Comparison of ENCODE assay signal across 8 cellular contexts in genomic region chr1:235417101-235417697, GRCh38. TPM values are rescaled to one million over a fixed set of nuclear protein-coding genes. Genes with fewer than 3 reads are reported as not detected.
DNase-seq lines count a peak whose midpoint lies in the region; ATAC-seq, FAIRE-seq and TF ChIP-seq lines count a peak whose summit lies in the region.

No MANE protein-coding gene starts in this region.

- no peaks in the 10 kb centered on the region for H3K79me2 ChIP-seq in mammary epithelial cell (ENCODE audit: insufficient read depth, low read length)

- CTCF ChIA-PET in A549 (lab: Yijun Ruan, JAX) (interaction anchor here (0.6 to 3.7 kb wide), 57 partner anchors 8 to 921 kb away, joined by 3 to 42 read pairs (median 5); partner anchors contain the start of genes ARID4B, B3GALNT2, GGPS1 and TBCE), mammary epithelial cell (lab: Charles Lee; ENCODE audit: low non-redundant PET) (interaction anchor here (0.6 to 2.5 kb wide), 5 partner anchors 24 to 313 kb away, joined by 4 to 28 read pairs (median 5); no protein-coding TSS in a partner anchor)

- no TSS peak for BruUV-seq in mammary epithelial cell (replicated peaks; lab: Mats Ljungman, UMichigan)

- ATAC-seq in A549 (peak; percentile 75 to 78), HG02884 (IDR thresholded peaks at IDR 0.05; ENCODE audit: unreplicated experiment) (no peak)

- peak; percentile 87 to 96 for TF ChIP-seq RAD21 in A549 (conservative IDR thresholded peaks at IDR 0.05 in 1 of 2, IDR thresholded peaks at IDR 0.05 in 1 of 2)

- dilution Hi-C loops in mammary epithelial cell (cut with HindIII; ENCODE audit: low sequenced_read_pairs), result no loop called here

- no peaks in the 10 kb centered on the region for H4K20me1 ChIP-seq in mammary epithelial cell (ENCODE audit: insufficient read depth, low read length)

- no peak overlapping the region for H2AFZ ChIP-seq in mammary epithelial cell (ENCODE audit: low read depth, low read length)

- H3K9me3 ChIP-seq in A549 (no peaks in the 10 kb centered on the region), mammary epithelial cell (replicated peaks; ENCODE audit: insufficient read depth, low read length) (no peaks in the 10 kb centered on the region), kidney (ENCODE audit: control insufficient read depth in 1 of 2, low read length in 2 of 2) (no peaks in the 10 kb centered on the region)

- no peak for TF ChIP-seq POLR2A in A549 (IDR thresholded peaks at IDR 0.05; ENCODE audit: low read length)
- TF ChIP-seq POLR2A in GM12891 (IDR thresholded peaks at IDR 0.05; ENCODE audit: low read depth, low read length), result no peak

- intact Hi-C loops in mammary epithelial cell (cut with micrococcal nuclease), result loop anchor here (1.0 to 5.0 kb wide), 5 partner anchors 220 to 918 kb away; partner anchors contain the start of gene RBM34
- intact Hi-C loops in kidney (cut with DNase I), result loop anchor here (5.0 kb wide), 1 partner anchor 165 kb away; no protein-coding TSS in a partner anchor

- in situ Hi-C loops in mammary epithelial cell (cut with MboI; ENCODE audit: low sequenced_read_pairs in 2 of 2), result loop anchor here (5.0 to 25.0 kb wide), 5 partner anchors 52 to 930 kb away; partner anchors contain the start of genes ARID4B (in 1 of the 2), GGPS1 (in 1 of the 2), TARBP1 (in 1 of the 2) and TBCE (in 1 of the 2)

- H3K4me3 ChIP-seq in A549, result no peak overlapping the region
- no peak overlapping the region for H3K4me3 ChIP-seq in WI38 (ENCODE audit: low read depth, low read length)
- no peak overlapping the region for H3K4me3 ChIP-seq in mammary epithelial cell (replicated peaks in 1 of 3; ENCODE audit: insufficient read depth in 1 of 3, low read depth in 2 of 3, low read length in 3 of 3)
- no peak overlapping the region for H3K4me3 ChIP-seq in kidney (ENCODE audit: low read length in 2 of 2)

- no peak for FAIRE-seq in A549 (lab: Jason Lieb, UNC)
- peak; percentile 76 for FAIRE-seq in GM12891 (lab: Jason Lieb, UNC)
- peak; percentile 75 for FAIRE-seq in kidney (lab: Jason Lieb, UNC)

- H3K4me2 ChIP-seq in A549 (no peak overlapping the region), mammary epithelial cell (ENCODE audit: insufficient read depth, low read depth, low read length) (no peak overlapping the region)

- TF ChIP-seq CTCF in A549 (IDR thresholded peaks at IDR 0.05), result peak; percentile 88
- peak; percentile 71 for TF ChIP-seq CTCF in WI38 (IDR thresholded peaks at IDR 0.05; ENCODE audit: low read depth, low read length)
- peak; percentile 84 to 87 for TF ChIP-seq CTCF in mammary epithelial cell (conservative IDR thresholded peaks at IDR 0.05 in 1 of 2, IDR thresholded peaks at IDR 0.05 in 1 of 2; ENCODE audit: extremely low read depth in 1 of 2, insufficient read depth in 1 of 2, low read depth in 1 of 2, low read length in 2 of 2)
- TF ChIP-seq CTCF in kidney (IDR thresholded peaks at IDR 0.05; ENCODE audit: borderline replicate concordance, extremely low read depth, insufficient read depth), result peak; percentile 83

- H3K36me3 ChIP-seq in mammary epithelial cell (ENCODE audit: insufficient read depth, low read length) (no peaks in the 10 kb centered on the region), kidney (ENCODE audit: control insufficient read depth in 1 of 2, insufficient read depth in 2 of 2, low read length in 2 of 2) (peaks cover 0 to 3% of the 10 kb centered on the region in 2 donors)

- peaks cover 22% of the 10 kb centered on the region for H3K4me1 ChIP-seq in A549
- H3K4me1 ChIP-seq in mammary epithelial cell (ENCODE audit: insufficient read depth, low read length), result peaks cover 4% of the 10 kb centered on the region
- no peaks in the 10 kb centered on the region for H3K4me1 ChIP-seq in kidney (ENCODE audit: control insufficient read depth in 1 of 2, insufficient read depth in 1 of 2, low read depth in 1 of 2, low read length in 2 of 2)

- no peak for TF ChIP-seq EP300 in A549 (IDR thresholded peaks at IDR 0.05)

- WGBS in A549 (ENCODE audit: missing lambda C conversion rate), result 26% methylated on average over 7 of the region's 7 CpGs
- 30% methylated on average over 7 of the region's 7 CpGs for WGBS in mammary epithelial cell (ENCODE audit: low coverage, missing lambda C conversion rate)

- H3K27ac ChIP-seq in A549 (no peak overlapping the region), mammary epithelial cell (ENCODE audit: insufficient read depth, low read depth, low read length) (no peak overlapping the region), kidney (ENCODE audit: low read depth in 2 of 2, low read length in 2 of 2) (no peak overlapping the region)

- DNase-seq in A549 (ENCODE audit: low read depth in 1 of 2, low spot score in 1 of 2) (peak; percentile 76 to 82), GM12891 (ENCODE audit: insufficient read length, low spot score) (peak; percentile 35), NCI-H146 treated with DMSO at 0.1 percent for 48 hours (lab: John Stamatoyannopoulos, UW; ENCODE audit: unreplicated experiment) (peak; percentile 13), mammary epithelial cell (peak; percentile 64), kidney (no peak)
- peak; percentile 30 to 58 for DNase-seq in stimulated activated CD4-positive, alpha-beta T cell treated with anti-CD3 and anti-CD28 coated beads, Interleukin-1b, Interleukin-23, amount 100 ng/mL, for 4 hours (ENCODE audit: low read depth in 2 of 2)

- POLR2A ChIA-PET in A549 (lab: Yijun Ruan, JAX), result interaction anchor here (0.9 to 1.2 kb wide), 4 partner anchors 50 to 89 kb away, joined by 4 to 5 read pairs (median 4); partner anchors contain the start of genes ARID4B, GGPS1 and TBCE

- H3K27me3 ChIP-seq in mammary epithelial cell (ENCODE audit: insufficient read depth, low read length), result no peaks in the 10 kb centered on the region

- no peak overlapping the region for H3K9ac ChIP-seq in mammary epithelial cell (ENCODE audit: insufficient read depth, low read length)
- H3K9ac ChIP-seq in kidney (ENCODE audit: low read length in 2 of 2), result no peak overlapping the region

TF ChIP-seq in A549, 52 proteins besides CTCF, POLR2A, EP300 and RAD21:
- TF ChIP-seq PHF8 (IDR thresholded peaks at IDR 0.05; ENCODE audit: borderline replicate concordance, low read depth) (no peak), RNF2 (IDR thresholded peaks at IDR 0.05; ENCODE audit: borderline replicate concordance, low read depth) (no peak), CBX8 (IDR thresholded peaks at IDR 0.05) (no peak), SMC3 (IDR thresholded peaks at IDR 0.05) (peak; percentile 87), E2F6 (IDR thresholded peaks at IDR 0.05; ENCODE audit: borderline replicate concordance, low read depth) (no peak), ZC3H11A (IDR thresholded peaks at IDR 0.05) (no peak)

TF ChIP-seq in GM12891, 5 proteins besides CTCF, POLR2A, EP300 and RAD21:
- TF ChIP-seq SPI1 (IDR thresholded peaks at IDR 0.05; ENCODE audit: low read depth, low read length) (no peak), POLR2AphosphoS5 (IDR thresholded peaks at IDR 0.05; ENCODE audit: low read depth, low read length) (no peak), PAX5 (IDR thresholded peaks at IDR 0.05; ENCODE audit: insufficient read depth, low read length, severe bottlenecking) (no peak), TAF1 (IDR thresholded peaks at IDR 0.05; ENCODE audit: low read depth, low read length) (no peak), POU2F2 (IDR thresholded peaks at IDR 0.05; ENCODE audit: low read depth, low read length) (no peak)

RNA-seq across cellular contexts. Expression of gene TBCE, which starts 50.0 kb away (rescaled TPM):
- 58.3 and 65.2 TPM in 2 replicates for polyA plus RNA-seq in A549 (2011; rRNA removed)
- polyA plus RNA-seq in A549 (2012; cell fraction: cytosol; rRNA removed), result 20.8 and 21.0 TPM in 2 replicates
- polyA plus RNA-seq in A549 (2012; cell fraction: nucleus; rRNA removed), result 13.7 and 22.8 TPM in 2 replicates
- 45.1 to 51.5 TPM (median 45.4 TPM) in 3 replicates for polyA plus RNA-seq in A549 (2017; fragmentation: RNase III; extraction: RNeasy Plus Mini Kit Qiagen cat#74134 plus additional on column Dnase treatment)
- polyA minus RNA-seq in A549 (2011; rRNA and poly(A)+ RNA removed), result 18.6 and 23.0 TPM in 2 replicates
- polyA plus RNA-seq in GM12891 (2012; ENCODE audit: low read depth, missing spikeins), result 20.0 TPM
- 10 to 100 TPM; 15.8 to 19.4 TPM for total RNA-seq in mammary epithelial cell
- polyA plus RNA-seq in mammary epithelial cell, result 15.2 TPM
- polyA minus RNA-seq in mammary epithelial cell, result 19.4 TPM
- total RNA-seq in kidney, result 15.1 TPM
- polyA plus RNA-seq in kidney (ENCODE audit: insufficient read depth, low read depth, low replicate concordance), result 22.6 TPM
